ENCODE assay signal across 8 cellular contexts in the genomic region with DNA sequence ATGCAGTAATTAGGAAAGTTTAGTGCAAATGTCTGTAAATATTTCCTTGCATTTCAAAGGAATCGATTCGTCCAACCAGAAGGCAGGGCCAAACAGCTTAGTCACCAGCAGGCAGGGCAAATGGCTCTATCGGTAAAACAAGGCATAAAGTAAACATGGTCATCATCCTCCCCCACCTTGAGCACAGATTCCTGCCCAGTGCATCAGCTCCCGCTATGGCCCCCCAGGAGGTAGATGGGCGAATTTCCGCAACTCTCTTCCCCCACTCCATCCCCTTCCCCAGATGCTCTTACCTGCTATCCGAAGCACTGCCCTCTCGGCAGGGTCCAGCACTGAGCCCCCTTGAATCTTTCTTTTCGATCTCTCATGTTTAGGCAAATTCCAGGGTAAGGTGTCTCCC.
DNase-seq lines count a peak whose midpoint lies in the region; ATAC-seq, FAIRE-seq and TF ChIP-seq lines count a peak whose summit lies in the region.

No MANE protein-coding gene starts in this region.

- no peaks in the 10 kb centered on the region for H4K20me1 ChIP-seq in HepG2 (ENCODE audit: insufficient read depth, low read length)

- H3K4me2 ChIP-seq in HepG2 (ENCODE audit: low read depth, low read length), result no peak overlapping the region

- H3K4me3 Mint-ChIP-seq in stimulated activated naive CD8-positive, alpha-beta T cell treated with anti-CD3 and anti-CD28 coated beads, Interleukin-15, Interleukin-2, amounts not matched to agents 100 ng/mL and 50 ng/mL, for 24 hours, result peak overlapping the region; percentile 68

- peaks cover 62% of the 10 kb centered on the region for H3K27me3 Mint-ChIP-seq in stimulated activated naive CD8-positive, alpha-beta T cell treated with anti-CD3 and anti-CD28 coated beads, Interleukin-15, Interleukin-2, amounts not matched to agents 100 ng/mL and 50 ng/mL, for 24 hours

- CTCF ChIA-PET in HepG2 (lab: Yijun Ruan, JAX; ENCODE audit: low intra/inter-chr PET ratio, low total read pairs), result interaction anchor here (1.4 to 1.7 kb wide), 2 partner anchors 142 to 213 kb away, joined by 5 read pairs; no protein-coding TSS in a partner anchor

- ATAC-seq in stimulated activated naive CD8-positive, alpha-beta T cell treated with anti-CD3 and anti-CD28 coated beads, Interleukin-15, Interleukin-2, amounts not matched to agents 100 U/mL and 50 U/mL, for 24 hours, result no peak
- ATAC-seq in HepG2 (peak; percentile 23; the same call in 1 of the 3 replicates), HG03457 (IDR thresholded peaks at IDR 0.05; ENCODE audit: unreplicated experiment) (no peak)

- no peaks in the 10 kb centered on the region for H3K36me3 ChIP-seq in bronchial epithelial cell (ENCODE audit: control insufficient read depth, insufficient read depth, low read length)
- no peaks in the 10 kb centered on the region for H3K36me3 ChIP-seq in HepG2 (replicated peaks in 1 of 2; ENCODE audit: control insufficient read depth in 1 of 2, insufficient read depth in 2 of 2, low read length in 2 of 2)
- no peaks in the 10 kb centered on the region for H3K36me3 ChIP-seq in testis (ENCODE audit: low read depth, missing control alignments)

- FAIRE-seq in bronchial epithelial cell (lab: Jason Lieb, UNC) (no peak), HepG2 (lab: Jason Lieb, UNC) (no peak)

- no peak for TF ChIP-seq POLR2A in HepG2 (IDR thresholded peaks at IDR 0.05; ENCODE audit: insufficient read depth in 1 of 2, low read depth in 2 of 2, low read length in 2 of 2)
- no peak for TF ChIP-seq POLR2A in testis (IDR thresholded peaks at IDR 0.05)

- no peaks in the 10 kb centered on the region for H3K9me3 Mint-ChIP-seq in stimulated activated naive CD8-positive, alpha-beta T cell treated with anti-CD3 and anti-CD28 coated beads, Interleukin-15, Interleukin-2, amounts not matched to agents 100 ng/mL and 50 ng/mL, for 24 hours

- TF ChIP-seq CTCF in bronchial epithelial cell (IDR thresholded peaks at IDR 0.05; ENCODE audit: insufficient read depth, low read length, severe bottlenecking) (no peak), HepG2 (CRISPR knock-in tag; IDR thresholded peaks at IDR 0.05) (no peak), testis (IDR thresholded peaks at IDR 0.05) (no peak)

- intact Hi-C loops in HepG2 (cut with micrococcal nuclease; ENCODE audit: unreplicated experiment) (loop anchor here (1.0 to 5.0 kb wide), 3 partner anchors 94 to 214 kb away; no protein-coding TSS in a partner anchor), testis (cut with DNase I; ENCODE audit: low total_unique reads) (loop anchor here (10.0 kb wide), 1 partner anchor 146 kb away; no protein-coding TSS in a partner anchor)

- H3K4me1 Mint-ChIP-seq in stimulated activated naive CD8-positive, alpha-beta T cell treated with anti-CD3 and anti-CD28 coated beads, Interleukin-15, Interleukin-2, amounts not matched to agents 100 ng/mL and 50 ng/mL, for 24 hours (ENCODE audit: low read depth), result peaks cover 14% of the 10 kb centered on the region

- in situ Hi-C loops in HepG2 (cut with HindIII; ENCODE audit: extremely low pct_ligation_motif_present, low pct_unique_long_range_greater_than_20kb), result no loop called here

- no peaks in the 10 kb centered on the region for H3K79me2 ChIP-seq in HepG2 (ENCODE audit: insufficient read depth, low read length)

- no peak overlapping the region for H2AFZ ChIP-seq in HepG2 (ENCODE audit: low read length)

- 59% methylated on average over 9 of the region's 9 CpGs for WGBS in HepG2 (ENCODE audit: low lambda C conversion rate)
- WGBS in testis, 2 donors, result 16 to 17% methylated on average over 9 of the region's 9 CpGs

- POLR2A ChIA-PET in HepG2 (lab: Yijun Ruan, JAX), result no interaction called here

- TF ChIP-seq EP300 in HepG2 (IDR thresholded peaks at IDR 0.05; ENCODE audit: low read depth in 2 of 2, low read length in 2 of 2), result no peak
- TF ChIP-seq EP300 in HepG2 (CRISPR knock-in tag; IDR thresholded peaks at IDR 0.05; ENCODE audit: borderline replicate concordance), result no peak

- no TSS peak for BruUV-seq in HepG2 (replicated peaks; lab: Mats Ljungman, UMichigan)

- H3K4me1 ChIP-seq in HepG2 (ENCODE audit: insufficient read depth, low read length), result no peaks in the 10 kb centered on the region
- H3K4me1 ChIP-seq in testis, result no peaks in the 10 kb centered on the region

- no peak overlapping the region for H3K27ac ChIP-seq in HepG2 (ENCODE audit: extremely low read length, insufficient read depth, low read length)
- peak overlapping the region in 1 of 2 donors; percentile 8 for H3K27ac ChIP-seq in testis

- H3K4me3 ChIP-seq in bronchial epithelial cell (ENCODE audit: low read depth, low read length) (peak overlapping the region; percentile 5), HepG2 (replicated peaks in 1 of 3; ENCODE audit: insufficient read depth in 1 of 3, low read depth in 2 of 3, low read length in 3 of 3) (no peak overlapping the region), testis (peak overlapping the region; percentile 6 to 45)

- no peak overlapping the region for H3K9ac ChIP-seq in HepG2 (ENCODE audit: insufficient read depth, low read depth, low read length)

- H3K27me3 ChIP-seq in bronchial epithelial cell (ENCODE audit: control insufficient read depth, insufficient read depth, low read length), result no peaks in the 10 kb centered on the region
- no peaks in the 10 kb centered on the region for H3K27me3 ChIP-seq in HepG2 (ENCODE audit: control insufficient read depth in 1 of 2, insufficient read depth in 2 of 2, low read length in 2 of 2)
- no peaks in the 10 kb centered on the region for H3K27me3 ChIP-seq in testis

- no peak overlapping the region for H3K27ac Mint-ChIP-seq in stimulated activated naive CD8-positive, alpha-beta T cell treated with anti-CD3 and anti-CD28 coated beads, Interleukin-15, Interleukin-2, amounts not matched to agents 100 ng/mL and 50 ng/mL, for 24 hours

- H3K9me3 ChIP-seq in HepG2 (ENCODE audit: low read length), result no peaks in the 10 kb centered on the region
- H3K9me3 ChIP-seq in testis, result no peaks in the 10 kb centered on the region

- DNase-seq in stimulated activated naive CD8-positive, alpha-beta T cell treated with anti-CD3 and anti-CD28 coated beads, Interleukin-15, Interleukin-2, amounts not matched to agents 100 U/mL and 50 U/mL, for 24 hours, result no peak
- DNase-seq in bronchial epithelial cell (ENCODE audit: low read depth) (no peak), HepG2 (ENCODE audit: low spot score) (no peak), testis (no peak), GF-D8 (lab: John Stamatoyannopoulos, UW) (no peak)
- no peak for DNase-seq in stimulated activated CD8-positive, alpha-beta memory T cell treated with anti-CD3 and anti-CD28 coated beads, Interleukin-4, amount 100 ng/mL, for 48 hours

- no peak for TF ChIP-seq RAD21 in HepG2 (CRISPR knock-in tag; IDR thresholded peaks at IDR 0.05)

- no peaks in the 10 kb centered on the region for H3K36me3 Mint-ChIP-seq in stimulated activated naive CD8-positive, alpha-beta T cell treated with anti-CD3 and anti-CD28 coated beads, Interleukin-15, Interleukin-2, amounts not matched to agents 100 ng/mL and 50 ng/mL, for 24 hours (ENCODE audit: low read depth)

TF ChIP-seq in HepG2, 621 proteins besides CTCF, POLR2A, EP300 and RAD21 (continues in another document):
- TF ChIP-seq GATAD2A (CRISPR knock-in tag; IDR thresholded peaks at IDR 0.05), result no peak
- no peak for TF ChIP-seq DR1 (CRISPR knock-in tag; IDR thresholded peaks at IDR 0.05)
- TF ChIP-seq, protein P1, sequence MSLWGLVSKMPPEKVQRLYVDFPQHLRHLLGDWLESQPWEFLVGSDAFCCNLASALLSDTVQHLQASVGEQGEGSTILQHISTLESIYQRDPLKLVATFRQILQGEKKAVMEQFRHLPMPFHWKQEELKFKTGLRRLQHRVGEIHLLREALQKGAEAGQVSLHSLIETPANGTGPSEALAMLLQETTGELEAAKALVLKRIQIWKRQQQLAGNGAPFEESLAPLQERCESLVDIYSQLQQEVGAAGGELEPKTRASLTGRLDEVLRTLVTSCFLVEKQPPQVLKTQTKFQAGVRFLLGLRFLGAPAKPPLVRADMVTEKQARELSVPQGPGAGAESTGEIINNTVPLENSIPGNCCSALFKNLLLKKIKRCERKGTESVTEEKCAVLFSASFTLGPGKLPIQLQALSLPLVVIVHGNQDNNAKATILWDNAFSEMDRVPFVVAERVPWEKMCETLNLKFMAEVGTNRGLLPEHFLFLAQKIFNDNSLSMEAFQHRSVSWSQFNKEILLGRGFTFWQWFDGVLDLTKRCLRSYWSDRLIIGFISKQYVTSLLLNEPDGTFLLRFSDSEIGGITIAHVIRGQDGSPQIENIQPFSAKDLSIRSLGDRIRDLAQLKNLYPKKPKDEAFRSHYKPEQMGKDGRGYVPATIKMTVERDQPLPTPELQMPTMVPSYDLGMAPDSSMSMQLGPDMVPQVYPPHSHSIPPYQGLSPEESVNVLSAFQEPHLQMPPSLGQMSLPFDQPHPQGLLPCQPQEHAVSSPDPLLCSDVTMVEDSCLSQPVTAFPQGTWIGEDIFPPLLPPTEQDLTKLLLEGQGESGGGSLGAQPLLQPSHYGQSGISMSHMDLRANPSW (CRISPR knock-in tag; IDR thresholded peaks at IDR 0.05; ENCODE audit: borderline replicate concordance), result no peak
- no peak for TF ChIP-seq ZNF747 (CRISPR knock-in tag; IDR thresholded peaks at IDR 0.05; ENCODE audit: borderline replicate concordance)
- TF ChIP-seq, protein P2, sequence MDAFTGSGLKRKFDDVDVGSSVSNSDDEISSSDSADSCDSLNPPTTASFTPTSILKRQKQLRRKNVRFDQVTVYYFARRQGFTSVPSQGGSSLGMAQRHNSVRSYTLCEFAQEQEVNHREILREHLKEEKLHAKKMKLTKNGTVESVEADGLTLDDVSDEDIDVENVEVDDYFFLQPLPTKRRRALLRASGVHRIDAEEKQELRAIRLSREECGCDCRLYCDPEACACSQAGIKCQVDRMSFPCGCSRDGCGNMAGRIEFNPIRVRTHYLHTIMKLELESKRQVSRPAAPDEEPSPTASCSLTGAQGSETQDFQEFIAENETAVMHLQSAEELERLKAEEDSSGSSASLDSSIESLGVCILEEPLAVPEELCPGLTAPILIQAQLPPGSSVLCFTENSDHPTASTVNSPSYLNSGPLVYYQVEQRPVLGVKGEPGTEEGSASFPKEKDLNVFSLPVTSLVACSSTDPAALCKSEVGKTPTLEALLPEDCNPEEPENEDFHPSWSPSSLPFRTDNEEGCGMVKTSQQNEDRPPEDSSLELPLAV (CRISPR knock-in tag; conservative IDR thresholded peaks at IDR 0.05; ENCODE audit: low read depth), result no peak
- TF ChIP-seq RBM22 (optimal IDR thresholded peaks at IDR 0.05; ENCODE audit: low read length), result no peak
- no peak for TF ChIP-seq ZFP36 (IDR thresholded peaks at IDR 0.05; ENCODE audit: borderline replicate concordance, low read depth, low read length, partially characterized antibody)
- TF ChIP-seq, protein P3, sequence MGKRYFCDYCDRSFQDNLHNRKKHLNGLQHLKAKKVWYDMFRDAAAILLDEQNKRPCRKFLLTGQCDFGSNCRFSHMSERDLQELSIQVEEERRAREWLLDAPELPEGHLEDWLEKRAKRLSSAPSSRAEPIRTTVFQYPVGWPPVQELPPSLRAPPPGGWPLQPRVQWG (CRISPR knock-in tag; IDR thresholded peaks at IDR 0.05; ENCODE audit: borderline replicate concordance, low read depth), result no peak
- TF ChIP-seq ZZZ3 (CRISPR knock-in tag; IDR thresholded peaks at IDR 0.05; ENCODE audit: borderline replicate concordance), result no peak
- no peak for TF ChIP-seq BCL6 (CRISPR knock-in tag; IDR thresholded peaks at IDR 0.05)

Comparison
In these comparisons a context has a peak if more than half of its experiments do, and no peak if none do; other contexts are left out.
1. H3K4me3 ChIP-seq: peak in bronchial epithelial cell (single experiment) and testis (2 of 2); none in HepG2 (0 of 3).